Comparison of ENCODE assay signal across 17 cellular contexts in genomic region chr9:71737455-71737854, GRCh38. TPM values are rescaled to one million over a fixed set of nuclear protein-coding genes. Genes with fewer than 3 reads are reported as not detected.
DNase-seq lines count a peak whose midpoint lies in the region; ATAC-seq and TF ChIP-seq lines count a peak whose summit lies in the region.
"Had no signal": no experiment of that assay in that cellular context is flagged by ENCODE, and none has a peak within 500 bp of the region (broad histone marks: within the 10 kb centered on the region; RNA-seq: fewer than 3 reads in every experiment).

No MANE protein-coding gene starts in this region.

- peak; percentile 51 for ATAC-seq in left lung
- ATAC-seq in activated CD4-positive, CD25-positive, alpha-beta regulatory T cell treated with anti-CD3 and anti-CD28 coated beads, Interleukin-2, amount 50 U/mL, for 24 hours = no peak
- ATAC-seq: GM12878 had no signal

- no peak overlapping the region for H3K27ac ChIP-seq in left lung
- H3K27ac ChIP-seq: dorsolateral prefrontal cortex, left ventricle myocardium inferior, upper lobe of left lung had no signal

- TF ChIP-seq CTCF in cardiac fibroblast (IDR thresholded peaks at IDR 0.05; ENCODE audit: low read depth, low read length) (no peak), left lung (IDR thresholded peaks at IDR 0.05) (no peak)

- peak; percentile 33 for DNase-seq in A172 (ENCODE audit: low spot score)
- DNase-seq in M059J (ENCODE audit: low read depth) = peak; percentile 78
- DNase-seq in cardiac fibroblast (ENCODE audit: low read depth in 2 of 2) = peak; percentile 40 to 44
- DNase-seq in left lung = no peak
- DNase-seq in dermis blood vessel endothelial cell = no peak
- no peak for DNase-seq in anterior cingulate cortex (lab: John Stamatoyannopoulos, UW)
- DNase-seq in AML-193 (lab: John Stamatoyannopoulos, UW) = no peak
- DNase-seq: aorta; CD8-positive, alpha-beta memory T cell; dorsolateral prefrontal cortex; left ventricle myocardium inferior; NCI-H1048; RPMI8226; stimulated activated naive CD4-positive, alpha-beta T cell treated with Interleukin-2 at 50 U/mL for 16 hours had no signal

- H3K36me3 ChIP-seq in left lung = peaks cover 0 to 68% of the 10 kb centered on the region in 2 donors

- intact Hi-C loops in left lung (cut with DNase I) = no loop called here

- no peaks in the 10 kb centered on the region for H3K27me3 ChIP-seq in left lung
- H3K27me3 ChIP-seq: dorsolateral prefrontal cortex, upper lobe of left lung had no signal

- H3K4me3 ChIP-seq in cardiac fibroblast (replicated peaks in 1 of 2; ENCODE audit: low read depth in 2 of 2, low read length in 2 of 2) (no peak overlapping the region), left lung (no peak overlapping the region)
- H3K4me3 ChIP-seq: dorsolateral prefrontal cortex, GM12878, left ventricle myocardium inferior, upper lobe of left lung had no signal

- H3K4me1 ChIP-seq in left lung = peaks cover 15 to 18% of the 10 kb centered on the region in 2 donors
- H3K4me1 ChIP-seq: left ventricle myocardium inferior had no signal

- no peaks in the 10 kb centered on the region for H3K9me3 ChIP-seq in left lung
- H3K9me3 ChIP-seq: left ventricle myocardium inferior, upper lobe of left lung had no signal

RNA-seq across cellular contexts. Expression of gene CEMIP2, which starts 30.9 kb away (rescaled TPM):
- 11.6 and 12.2 TPM in 2 replicates for total RNA-seq in A172 (2014; rRNA removed; shearing (Covaris generic))
- 42.3 and 47.3 TPM in 2 replicates for total RNA-seq in M059J (2014; rRNA removed; shearing (Covaris generic))
- total RNA-seq in left lung (100 to 1,000 TPM in 1 of 2 donors, 10 to 100 TPM in 1; 93.5 to 111 TPM), dermis blood vessel endothelial cell (204 and 216 TPM in 2 replicates)

Comparison
In these comparisons a context has a peak if more than half of its experiments do, and no peak if none do; other contexts are left out.
1. DNase-seq: peak in A172 (single experiment), M059J (single experiment) and cardiac fibroblast (2 of 2); none in left lung (0 of 2), dermis blood vessel endothelial cell (single experiment), anterior cingulate cortex (0 of 58) and AML-193 (0 of 2).